In genomic region chr15:76345880-76346665, GRCh38 we compare ENCODE assay signal across 8 cellular contexts.
A peak's percentile ranks its signal among the peaks of the same experiment; 100 is the strongest.
DNase-seq lines count a peak whose midpoint lies in the region; ATAC-seq and TF ChIP-seq lines count a peak whose summit lies in the region.

No MANE protein-coding gene starts in this region.

- H3K79me2 ChIP-seq in DOHH2 (ENCODE audit: control insufficient read depth, low read length): no peaks in the 10 kb centered on the region

- H3K9me2 ChIP-seq in DOHH2 (replicated peaks; ENCODE audit: control insufficient read depth, low read length): no peaks in the 10 kb centered on the region

- H3K9me3 ChIP-seq in DOHH2 (ENCODE audit: control insufficient read depth, insufficient read depth, low read length): no peaks in the 10 kb centered on the region
- H3K9me3 ChIP-seq in muscle layer of colon (ENCODE audit: low read length): no peaks in the 10 kb centered on the region

- ATAC-seq in GM19455 (IDR thresholded peaks at IDR 0.05; ENCODE audit: unreplicated experiment) (no peak), GM19397 (IDR thresholded peaks at IDR 0.05; ENCODE audit: unreplicated experiment) (no peak)

- H4K20me1 ChIP-seq in DOHH2 (ENCODE audit: control insufficient read depth, insufficient read depth, low read depth, low read length): no peaks in the 10 kb centered on the region

- H3K4me2 ChIP-seq in DOHH2 (ENCODE audit: low read length): peak overlapping the region; percentile 34

- H3K27ac ChIP-seq in DOHH2 (ENCODE audit: low read depth, low read length): no peak overlapping the region
- no peak overlapping the region for H3K27ac ChIP-seq in coronary artery
- H3K27ac ChIP-seq in muscle layer of colon (ENCODE audit: low read depth, low read length): no peak overlapping the region

- peaks cover 10% of the 10 kb centered on the region; the same call in 1 of the 2 replicates for H3K27me3 ChIP-seq in DOHH2 (ENCODE audit: control insufficient read depth, low read length)
- H3K27me3 ChIP-seq in muscle layer of colon (ENCODE audit: control insufficient read depth in 1 of 2, insufficient read depth in 2 of 2, low read length in 2 of 2): peaks cover 20 to 49% of the 10 kb centered on the region in 2 donors

- H3F3A ChIP-seq in DOHH2 (ENCODE audit: control insufficient read depth, insufficient read depth): peaks cover 7% of the 10 kb centered on the region; the same call in 1 of the 2 replicates

- H3K36me3 ChIP-seq in DOHH2 (ENCODE audit: control insufficient read depth, low read length): peaks cover 9% of the 10 kb centered on the region
- no peaks in the 10 kb centered on the region for H3K36me3 ChIP-seq in muscle layer of colon (ENCODE audit: insufficient read depth, low read length)

- TF ChIP-seq CTCF in DOHH2 (IDR thresholded peaks at IDR 0.05; ENCODE audit: low read depth, low read length, poor library complexity, severe bottlenecking) (no peak), coronary artery (IDR thresholded peaks at IDR 0.05) (no peak)

- H3K4me1 ChIP-seq in DOHH2 (ENCODE audit: control insufficient read depth, low read length): peaks cover 6% of the 10 kb centered on the region; the same call in 1 of the 2 replicates
- no peaks in the 10 kb centered on the region for H3K4me1 ChIP-seq in muscle layer of colon (ENCODE audit: insufficient read depth, low read length)

- DNase-seq in HuH-7 (ENCODE audit: low spot score) (peak; percentile 85), coronary artery (ENCODE audit: low spot score) (no peak), NCI-H1092 (lab: John Stamatoyannopoulos, UW) (no peak)
- no peak for DNase-seq in activated CD4-positive, CD25-positive, alpha-beta regulatory T cell treated with anti-CD3 and anti-CD28 coated beads, Interleukin-2, amount 50 U/mL, for 72 hours

- no peak overlapping the region; the same call in 1 of the 2 replicates for H3K4me3 ChIP-seq in DOHH2 (ENCODE audit: low read length)
- H3K4me3 ChIP-seq in coronary artery: peak overlapping the region; percentile 66
- peak overlapping the region; percentile 31 to 49 for H3K4me3 ChIP-seq in muscle layer of colon (ENCODE audit: low read depth in 1 of 2, low read length in 2 of 2)

- no peak overlapping the region for H3K9ac ChIP-seq in muscle layer of colon (ENCODE audit: low read length)
